In the genomic region with DNA sequence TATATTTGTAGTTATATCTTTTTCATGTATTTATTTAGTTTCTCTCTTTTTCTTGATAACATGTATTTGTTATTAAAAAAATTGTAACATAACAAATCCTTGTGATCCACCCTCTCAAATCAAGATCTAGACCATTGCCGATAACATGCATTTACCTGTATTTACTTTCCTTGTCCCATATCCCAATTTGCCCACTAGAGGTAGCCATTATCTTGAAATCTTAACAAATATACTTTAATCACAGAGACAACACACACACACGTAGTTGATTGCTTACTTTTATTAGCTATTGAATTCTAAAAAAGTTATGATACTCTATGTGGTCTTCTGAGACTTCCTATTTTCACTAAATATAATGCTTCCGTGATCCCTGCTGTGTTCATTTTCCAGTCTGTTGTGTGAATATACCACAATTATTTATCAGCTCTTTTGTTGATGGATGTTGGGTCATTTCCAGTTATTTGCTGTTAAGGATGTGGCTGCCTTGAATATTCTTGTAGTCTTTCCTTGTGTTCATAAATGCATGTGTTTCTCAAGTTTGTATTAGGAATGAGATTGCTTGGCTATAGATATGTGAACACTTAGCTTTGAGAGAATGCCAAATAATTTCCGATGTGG, we compare ENCODE assay signal across 8 cellular contexts. TPM values are rescaled to one million over a fixed set of nuclear protein-coding genes. Genes with fewer than 3 reads are reported as not detected.
DNase-seq lines count a peak whose midpoint lies in the region; ATAC-seq and TF ChIP-seq lines count a peak whose summit lies in the region.

No MANE protein-coding gene starts in this region.

- no peaks in the 10 kb centered on the region for H3K4me1 Mint-ChIP-seq in mesothelial cell of epicardium

- no peak overlapping the region for H3K4me2 ChIP-seq in OCI-LY7 (ENCODE audit: low read length)

- no peaks in the 10 kb centered on the region for H3K36me3 ChIP-seq in OCI-LY7 (ENCODE audit: insufficient read depth, low read length)

- no peak overlapping the region for H3K4me3 Mint-ChIP-seq in mesothelial cell of epicardium

- intact Hi-C loops in OCI-LY7 (cut with micrococcal nuclease; ENCODE audit: unreplicated experiment): loop anchor here (1.0 kb wide), 2 partner anchors 31 to 236 kb away; partner anchors contain the start of gene ZMYM2

- ATAC-seq in GM18870 (IDR thresholded peaks at IDR 0.05; ENCODE audit: unreplicated experiment): no peak
- ATAC-seq in HG03439 (IDR thresholded peaks at IDR 0.05; ENCODE audit: unreplicated experiment): no peak

- POLR2A ChIA-PET in OCI-LY7 (lab: Charles Lee): interaction anchor here (0.6 to 0.9 kb wide), 6 partner anchors 16 to 233 kb away, joined by 3 to 5 read pairs (median 4); no protein-coding TSS in a partner anchor

- DNase-seq in A172 (ENCODE audit: low spot score): peak; percentile 21
- DNase-seq in OCI-LY7 (ENCODE audit: low spot score): peak; percentile 57
- peak; percentile 48 for DNase-seq in fibroblast of the aortic adventitia (ENCODE audit: low read depth)
- peak; percentile 10 for DNase-seq in stromal cell of bone marrow (ENCODE audit: low read depth)
- no peak for DNase-seq in mesothelial cell of epicardium (ENCODE audit: low spot score in 2 of 2, unreplicated experiment in 2 of 2)

- H3K27me3 Mint-ChIP-seq in mesothelial cell of epicardium (ENCODE audit: low read depth): no peaks in the 10 kb centered on the region

- no peaks in the 10 kb centered on the region for H3K9me2 ChIP-seq in OCI-LY7 (ENCODE audit: insufficient read depth, low read length)

- H3K4me1 ChIP-seq in OCI-LY7 (ENCODE audit: insufficient read depth, low read length, poor library complexity, severe bottlenecking): no peaks in the 10 kb centered on the region

- H3K4me3 ChIP-seq in OCI-LY7 (ENCODE audit: low read depth, low read length, poor library complexity, severe bottlenecking): no peak overlapping the region
- no peak overlapping the region for H3K4me3 ChIP-seq in fibroblast of the aortic adventitia (ENCODE audit: low read depth, low read length)

- no peaks in the 10 kb centered on the region for H3K79me2 ChIP-seq in OCI-LY7 (ENCODE audit: insufficient read depth, low read depth, low read length)

- no TSS peak for BruUV-seq in OCI-LY7 (replicated peaks; lab: Mats Ljungman, UMichigan)

- CTCF ChIA-PET in OCI-LY7 (lab: Charles Lee; ENCODE audit: unreplicated experiment): interaction anchor here (0.6 kb wide), 1 partner anchor 72 kb away, joined by 4 read pairs; no protein-coding TSS in a partner anchor

- no peak overlapping the region for H3K27ac ChIP-seq in OCI-LY7 (ENCODE audit: low read depth, low read length, poor library complexity, severe bottlenecking)

- no peaks in the 10 kb centered on the region for H4K20me1 ChIP-seq in OCI-LY7 (ENCODE audit: insufficient read depth, low read length)

- peaks cover 4% of the 10 kb centered on the region for H3K9me3 Mint-ChIP-seq in mesothelial cell of epicardium

- H2AFZ ChIP-seq in OCI-LY7 (ENCODE audit: low read length): 0 out of 2 replicates have a peak overlapping the region, but pooled peaks have one; percentile 49

- TF ChIP-seq CTCF in GM12872 (IDR thresholded peaks at IDR 0.05; ENCODE audit: insufficient read depth, low read depth, low read length) (peak; percentile 32; the same call in 2 of the 3 replicates), OCI-LY7 (conservative IDR thresholded peaks at IDR 0.05; ENCODE audit: low read length) (peak; percentile 87), fibroblast of the aortic adventitia (IDR thresholded peaks at IDR 0.05; ENCODE audit: insufficient read depth, low read length) (peak; percentile 58), mesothelial cell of epicardium (IDR thresholded peaks at IDR 0.05; ENCODE audit: unreplicated experiment) (no peak)

- no peaks in the 10 kb centered on the region for H3K9me3 ChIP-seq in OCI-LY7 (ENCODE audit: low read length)

- H3K36me3 Mint-ChIP-seq in mesothelial cell of epicardium: no peaks in the 10 kb centered on the region

- no peak overlapping the region for H3K27ac Mint-ChIP-seq in mesothelial cell of epicardium

RNA-seq across cellular contexts. Expression of gene ZMYM2, which starts 31.3 kb away (rescaled TPM):
- 30.1 and 30.9 TPM in 2 replicates for total RNA-seq in A172 (2014; rRNA removed; shearing (Covaris generic))
- 50.4 and 59.9 TPM in 2 replicates for total RNA-seq in OCI-LY7 (2014; rRNA removed; shearing (Covaris generic))
- total RNA-seq in OCI-LY7 (2022) (64.7 and 80.7 TPM in 2 replicates), fibroblast of the aortic adventitia (ENCODE audit: low replicate concordance) (47.8 and 62.5 TPM in 2 replicates), mesothelial cell of epicardium (206 to 212 TPM (median 208 TPM) in 3 replicates)

Comparison
In these comparisons a context has a peak if more than half of its experiments do, and no peak if none do; other contexts are left out.
1. DNase-seq: peak in A172 (single experiment), OCI-LY7 (single experiment), fibroblast of the aortic adventitia (single experiment) and stromal cell of bone marrow (single experiment); none in mesothelial cell of epicardium (0 of 2).